Comparison of ENCODE assay signal across 25 cellular contexts in genomic region chr5:174759091-174759490, GRCh38. TPM values are rescaled to one million over a fixed set of nuclear protein-coding genes. Genes with fewer than 3 reads are reported as not detected.
"Had no signal": no experiment of that assay in that cellular context is flagged by ENCODE, and none has a peak within 500 bp of the region (broad histone marks: within the 10 kb centered on the region; RNA-seq: fewer than 3 reads in every experiment).

No MANE protein-coding gene starts in this region.

- DNase-seq: kidney glomerular epithelial cell; left colon; left lung; lower lobe of right lung; mammary epithelial cell; mesenchymal stem cell; naive B cell; natural killer cell; ovary; right lobe of liver; stimulated activated CD4-positive, alpha-beta T cell treated with anti-CD3 and anti-CD28 coated beads, Interleukin-12 subunit alpha, Interleukin-12 subunit beta, amount 100 ng/mL, for 4 hours; stimulated activated CD4-positive, alpha-beta T cell treated with anti-CD3 and anti-CD28 coated beads, Interleukin-15, amount 100 ng/mL, for 24 hours; stimulated activated CD4-positive, alpha-beta T cell treated with anti-CD3 and anti-CD28 coated beads, Interleukin-2, amount 100 ng/mL, for 24 hours; stimulated activated CD4-positive, alpha-beta T cell treated with anti-CD3 and anti-CD28 coated beads, Interleukin-4, amount 100 ng/mL, for 1 hour; stimulated activated naive CD4-positive, alpha-beta T cell; tibial artery; trophoblast cell; uterus had no signal

- H3K27ac ChIP-seq: hepatocyte, left lung, lower lobe of right lung, ovary, right atrium auricular region, right lobe of liver, skin epidermis, suprapubic skin, thoracic aorta, tibial artery, uterus had no signal

- H3K27me3 ChIP-seq: hepatocyte, ovary, right atrium auricular region, right lobe of liver, suprapubic skin, uterus had no signal

- H3K4me3 ChIP-seq: hepatocyte, left lung, lower lobe of right lung, ovary, right atrium auricular region, right lobe of liver, skin epidermis, suprapubic skin, thoracic aorta, tibial artery, uterus had no signal

- H3K4me3 Mint-ChIP-seq: naive B cell; natural killer cell; stimulated activated naive CD8-positive, alpha-beta T cell treated with anti-CD3 and anti-CD28 coated beads, Interleukin-15, Interleukin-2, amounts not matched to agents 100 ng/mL and 50 ng/mL, for 24 hours had no signal

- H3K36me3 Mint-ChIP-seq: naive B cell, natural killer cell had no signal

- H3K4me1 Mint-ChIP-seq: naive B cell, natural killer cell had no signal

- H3K27ac Mint-ChIP-seq: naive B cell; natural killer cell; progenitor cell of endocrine pancreas; stimulated activated naive CD8-positive, alpha-beta T cell treated with anti-CD3 and anti-CD28 coated beads, Interleukin-15, Interleukin-2, amounts not matched to agents 100 ng/mL and 50 ng/mL, for 24 hours had no signal

- H3K9me3 Mint-ChIP-seq: natural killer cell; stimulated activated naive CD8-positive, alpha-beta T cell treated with anti-CD3 and anti-CD28 coated beads, Interleukin-15, Interleukin-2, amounts not matched to agents 100 ng/mL and 50 ng/mL, for 24 hours had no signal

RNA-seq across cellular contexts. Expression of gene MSX2, which starts 34.7 kb away (rescaled TPM):
- total RNA-seq: right lobe of liver had no signal
